Comparison of ENCODE assay signal across 11 cellular contexts in genomic region chr2:127153691-127154158, GRCh38. TPM values are rescaled to one million over a fixed set of nuclear protein-coding genes. Genes with fewer than 3 reads are reported as not detected.
DNase-seq lines count a peak whose midpoint lies in the region; ATAC-seq and TF ChIP-seq lines count a peak whose summit lies in the region.
"Had no signal": no experiment of that assay in that cellular context is flagged by ENCODE, and none has a peak within 500 bp of the region (broad histone marks: within the 10 kb centered on the region; RNA-seq: fewer than 3 reads in every experiment).

No MANE protein-coding gene starts in this region.

- H3K27me3 Mint-ChIP-seq in effector memory CD8-positive, alpha-beta T cell, result peaks cover 0 to 28% of the 10 kb centered on the region in 2 donors
- H3K27me3 Mint-ChIP-seq: memory B cell had no signal

- H3K4me3 Mint-ChIP-seq in effector memory CD8-positive, alpha-beta T cell, result no peak overlapping the region
- H3K4me3 Mint-ChIP-seq: activated CD4-positive, alpha-beta T cell treated with anti-CD3 and anti-CD28 coated beads, Interleukin-2, amount 10 ng/mL, durations not matched to agents 7 days and 5 days; H9; memory B cell had no signal

- DNase-seq in AG08395 (ENCODE audit: low spot score), result peak; percentile 91
- DNase-seq in NCI-H226, result peak; percentile 93
- peak; percentile 70 for DNase-seq in epithelial cell of proximal tubule (ENCODE audit: low read depth)
- peak; percentile 35 for DNase-seq in occipital lobe (lab: John Stamatoyannopoulos, UW)
- DNase-seq in effector memory CD8-positive, alpha-beta T cell, result no peak
- DNase-seq in COLO829 (ENCODE audit: low spot score), result no peak
- DNase-seq: activated CD4-positive, alpha-beta T cell treated with anti-CD3 and anti-CD28 coated beads, Interleukin-2, amount 10 ng/mL, durations not matched to agents 7 days and 5 days; H9 had no signal

- H3K36me3 Mint-ChIP-seq in effector memory CD8-positive, alpha-beta T cell (ENCODE audit: insufficient read depth), result peaks cover 6% of the 10 kb centered on the region
- H3K36me3 Mint-ChIP-seq: memory B cell had no signal

- TF ChIP-seq CTCF in epithelial cell of proximal tubule (conservative IDR thresholded peaks at IDR 0.05; ENCODE audit: low read depth, low read length), result peak; percentile 15

- H3K4me1 Mint-ChIP-seq in effector memory CD8-positive, alpha-beta T cell (ENCODE audit: low read depth in 2 of 2), result no peaks in the 10 kb centered on the region
- H3K4me1 Mint-ChIP-seq: activated CD4-positive, alpha-beta T cell treated with anti-CD3 and anti-CD28 coated beads, Interleukin-2, amount 10 ng/mL, durations not matched to agents 7 days and 5 days had no signal

- no peak for ATAC-seq in effector memory CD8-positive, alpha-beta T cell (replicated peaks)
- no peak for ATAC-seq in GM21786 (IDR thresholded peaks at IDR 0.05; ENCODE audit: unreplicated experiment)
- ATAC-seq in HG03139 (IDR thresholded peaks at IDR 0.05; ENCODE audit: unreplicated experiment), result no peak

- H3K27ac Mint-ChIP-seq in effector memory CD8-positive, alpha-beta T cell, result no peak overlapping the region
- H3K27ac Mint-ChIP-seq: activated CD4-positive, alpha-beta T cell treated with anti-CD3 and anti-CD28 coated beads, Interleukin-2, amount 10 ng/mL, durations not matched to agents 7 days and 5 days; H9; memory B cell had no signal

- no peaks in the 10 kb centered on the region for H3K9me3 Mint-ChIP-seq in effector memory CD8-positive, alpha-beta T cell

- H3K4me3 ChIP-seq in epithelial cell of proximal tubule (ENCODE audit: low read depth, low read length), result no peak overlapping the region

RNA-seq across cellular contexts. Expression of gene BIN1, which starts 46.8 kb away (rescaled TPM):
- 99.0 and 103 TPM in 2 replicates for total RNA-seq in epithelial cell of proximal tubule
- total RNA-seq in occipital lobe, result 45.2 TPM

Comparison
In these comparisons a context has a peak if more than half of its experiments do, and no peak if none do; other contexts are left out.
1. DNase-seq: peak in AG08395 (single experiment), NCI-H226 (single experiment), epithelial cell of proximal tubule (single experiment) and occipital lobe (single experiment); none in effector memory CD8-positive, alpha-beta T cell (0 of 3) and COLO829 (single experiment).